1 cellular context compared by ENCODE assay signal in the genomic region with DNA sequence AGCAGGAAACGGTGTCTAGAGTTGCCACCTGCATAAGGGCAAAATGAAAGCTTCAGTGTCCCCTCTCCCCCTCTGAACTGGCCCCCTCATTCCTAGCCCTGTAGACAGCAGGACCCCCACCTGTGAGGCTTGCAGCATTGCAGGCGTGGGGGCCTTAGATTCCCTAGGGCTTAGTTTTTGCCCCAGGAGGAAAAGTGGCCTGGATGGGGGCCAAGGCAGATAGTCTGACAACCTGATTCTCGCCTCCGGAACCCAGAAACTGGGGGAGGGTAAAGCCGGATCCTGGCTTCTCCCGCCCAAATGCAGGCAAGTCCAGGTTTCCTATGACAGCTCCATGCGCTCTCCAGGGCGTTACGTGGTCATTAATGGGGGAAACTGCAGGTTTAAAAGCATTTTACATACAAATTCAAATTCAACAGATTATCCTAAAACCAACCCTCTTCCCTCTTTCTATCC.
TF ChIP-seq lines count a peak whose summit lies in the region.

No MANE protein-coding gene starts in this region.

TF ChIP-seq in HEK293, 187 proteins besides CTCF, POLR2A, EP300 and RAD21 (continued from another document and continues in another):
- TF ChIP-seq, protein P1, sequence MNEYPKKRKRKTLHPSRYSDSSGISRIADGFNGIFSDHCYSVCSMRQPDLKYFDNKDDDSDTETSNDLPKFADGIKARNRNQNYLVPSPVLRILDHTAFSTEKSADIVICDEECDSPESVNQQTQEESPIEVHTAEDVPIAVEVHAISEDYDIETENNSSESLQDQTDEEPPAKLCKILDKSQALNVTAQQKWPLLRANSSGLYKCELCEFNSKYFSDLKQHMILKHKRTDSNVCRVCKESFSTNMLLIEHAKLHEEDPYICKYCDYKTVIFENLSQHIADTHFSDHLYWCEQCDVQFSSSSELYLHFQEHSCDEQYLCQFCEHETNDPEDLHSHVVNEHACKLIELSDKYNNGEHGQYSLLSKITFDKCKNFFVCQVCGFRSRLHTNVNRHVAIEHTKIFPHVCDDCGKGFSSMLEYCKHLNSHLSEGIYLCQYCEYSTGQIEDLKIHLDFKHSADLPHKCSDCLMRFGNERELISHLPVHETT (tag by site-specific recombination; IDR thresholded peaks at IDR 0.05) = no peak
- TF ChIP-seq ZNF747 (tag by site-specific recombination; IDR thresholded peaks at IDR 0.05) = no peak
- TF ChIP-seq ZNF670 (tag by site-specific recombination; IDR thresholded peaks at IDR 0.05; ENCODE audit: low read depth) = no peak
- TF ChIP-seq SCRT1 (tag by site-specific recombination; IDR thresholded peaks at IDR 0.05; ENCODE audit: borderline replicate concordance) = peak; percentile 66; the same call in 1 of the 2 replicates
- TF ChIP-seq, protein P2, sequence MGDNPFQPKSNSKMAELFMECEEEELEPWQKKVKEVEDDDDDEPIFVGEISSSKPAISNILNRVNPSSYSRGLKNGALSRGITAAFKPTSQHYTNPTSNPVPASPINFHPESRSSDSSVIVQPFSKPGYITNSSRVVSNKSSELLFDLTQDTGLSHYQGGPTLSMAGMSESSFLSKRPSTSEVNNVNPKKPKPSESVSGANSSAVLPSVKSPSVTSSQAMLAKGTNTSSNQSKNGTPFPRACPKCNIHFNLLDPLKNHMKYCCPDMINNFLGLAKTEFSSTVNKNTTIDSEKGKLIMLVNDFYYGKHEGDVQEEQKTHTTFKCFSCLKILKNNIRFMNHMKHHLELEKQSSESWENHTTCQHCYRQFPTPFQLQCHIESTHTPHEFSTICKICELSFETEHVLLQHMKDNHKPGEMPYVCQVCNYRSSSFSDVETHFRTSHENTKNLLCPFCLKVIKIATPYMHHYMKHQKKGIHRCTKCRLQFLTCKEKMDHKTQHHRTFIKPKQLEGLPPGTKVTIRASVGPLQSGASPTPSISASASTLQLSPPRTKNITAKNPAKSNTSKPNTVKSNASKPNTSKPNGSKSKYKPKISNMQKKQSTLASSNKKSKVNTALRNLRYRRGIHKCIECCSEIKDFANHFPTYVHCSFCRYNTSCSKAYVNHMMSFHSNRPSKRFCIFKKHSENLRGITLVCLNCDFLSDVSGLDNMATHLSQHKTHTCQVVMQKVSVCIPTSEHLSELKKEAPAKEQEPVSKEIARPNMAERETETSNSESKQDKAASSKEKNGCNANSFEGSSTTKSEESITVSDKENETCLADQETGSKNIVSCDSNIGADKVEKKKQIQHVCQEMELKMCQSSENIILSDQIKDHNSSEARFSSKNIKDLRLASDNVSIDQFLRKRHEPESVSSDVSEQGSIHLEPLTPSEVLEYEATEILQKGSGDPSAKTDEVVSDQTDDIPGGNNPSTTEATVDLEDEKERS (tag by site-specific recombination; IDR thresholded peaks at IDR 0.05) = no peak
- no peak for TF ChIP-seq ZNF2 (tag by site-specific recombination; IDR thresholded peaks at IDR 0.05)
- TF ChIP-seq ZNF292 (tag by site-specific recombination; IDR thresholded peaks at IDR 0.05; ENCODE audit: borderline replicate concordance, low read depth) = no peak
- TF ChIP-seq, protein P3, sequence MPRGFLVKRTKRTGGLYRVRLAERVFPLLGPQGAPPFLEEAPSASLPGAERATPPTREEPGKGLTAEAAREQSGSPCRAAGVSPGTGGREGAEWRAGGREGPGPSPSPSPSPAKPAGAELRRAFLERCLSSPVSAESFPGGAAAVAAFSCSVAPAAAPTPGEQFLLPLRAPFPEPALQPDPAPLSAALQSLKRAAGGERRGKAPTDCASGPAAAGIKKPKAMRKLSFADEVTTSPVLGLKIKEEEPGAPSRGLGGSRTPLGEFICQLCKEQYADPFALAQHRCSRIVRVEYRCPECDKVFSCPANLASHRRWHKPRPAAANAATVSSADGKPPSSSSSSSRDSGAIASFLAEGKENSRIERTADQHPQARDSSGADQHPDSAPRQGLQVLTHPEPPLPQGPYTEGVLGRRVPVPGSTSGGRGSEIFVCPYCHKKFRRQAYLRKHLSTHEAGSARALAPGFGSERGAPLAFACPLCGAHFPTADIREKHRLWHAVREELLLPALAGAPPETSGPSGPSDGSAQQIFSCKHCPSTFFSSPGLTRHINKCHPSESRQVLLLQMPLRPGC (tag by site-specific recombination; IDR thresholded peaks at IDR 0.05) = no peak
- TF ChIP-seq ZNF112 (tag by site-specific recombination; IDR thresholded peaks at IDR 0.05) = no peak
- TF ChIP-seq ZFP37 (tag by site-specific recombination; IDR thresholded peaks at IDR 0.05) = no peak
- TF ChIP-seq ZEB2 (tag by site-specific recombination; IDR thresholded peaks at IDR 0.05) = no peak; the same call in 1 of the 2 replicates
- no peak for TF ChIP-seq ZNF621 (tag by site-specific recombination; IDR thresholded peaks at IDR 0.05)
- TF ChIP-seq ZNF169 (tag by site-specific recombination; IDR thresholded peaks at IDR 0.05) = no peak
- TF ChIP-seq ZNF560 (tag by site-specific recombination; IDR thresholded peaks at IDR 0.05; ENCODE audit: borderline replicate concordance) = no peak
- no peak for TF ChIP-seq ZNF16 (tag by site-specific recombination; IDR thresholded peaks at IDR 0.05; ENCODE audit: low read depth)
- TF ChIP-seq, protein P4, sequence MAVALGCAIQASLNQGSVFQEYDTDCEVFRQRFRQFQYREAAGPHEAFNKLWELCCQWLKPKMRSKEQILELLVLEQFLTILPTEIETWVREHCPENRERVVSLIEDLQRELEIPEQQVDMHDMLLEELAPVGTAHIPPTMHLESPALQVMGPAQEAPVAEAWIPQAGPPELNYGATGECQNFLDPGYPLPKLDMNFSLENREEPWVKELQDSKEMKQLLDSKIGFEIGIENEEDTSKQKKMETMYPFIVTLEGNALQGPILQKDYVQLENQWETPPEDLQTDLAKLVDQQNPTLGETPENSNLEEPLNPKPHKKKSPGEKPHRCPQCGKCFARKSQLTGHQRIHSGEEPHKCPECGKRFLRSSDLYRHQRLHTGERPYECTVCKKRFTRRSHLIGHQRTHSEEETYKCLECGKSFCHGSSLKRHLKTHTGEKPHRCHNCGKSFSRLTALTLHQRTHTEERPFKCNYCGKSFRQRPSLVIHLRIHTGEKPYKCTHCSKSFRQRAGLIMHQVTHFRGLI (tag by site-specific recombination; IDR thresholded peaks at IDR 0.05) = no peak
- TF ChIP-seq ZNF623 (tag by site-specific recombination; IDR thresholded peaks at IDR 0.05) = no peak
- no peak for TF ChIP-seq ZNF239 (tag by site-specific recombination; IDR thresholded peaks at IDR 0.05)
- TF ChIP-seq GLIS1 (tag by site-specific recombination; IDR thresholded peaks at IDR 0.05) = peak; percentile 89
- peak; percentile 30; the same call in 1 of the 2 replicates for TF ChIP-seq KLF10 (tag by site-specific recombination; IDR thresholded peaks at IDR 0.05)
- peak; percentile 98 for TF ChIP-seq ZNF423 (tag by site-specific recombination; IDR thresholded peaks at IDR 0.05)
- no peak for TF ChIP-seq ZNF521 (tag by site-specific recombination; IDR thresholded peaks at IDR 0.05)
- no peak for TF ChIP-seq ZNF664 (tag by site-specific recombination; IDR thresholded peaks at IDR 0.05)
- TF ChIP-seq ZNF37A (tag by site-specific recombination; IDR thresholded peaks at IDR 0.05) = no peak
- TF ChIP-seq ZNF791 (tag by site-specific recombination; IDR thresholded peaks at IDR 0.05) = no peak
- TF ChIP-seq ZNF221 (tag by site-specific recombination; IDR thresholded peaks at IDR 0.05; ENCODE audit: borderline replicate concordance) = no peak
- no peak for TF ChIP-seq ZNF529 (tag by site-specific recombination; IDR thresholded peaks at IDR 0.05; ENCODE audit: insufficient replicate concordance)
- TF ChIP-seq TCF7L2 (IDR thresholded peaks at IDR 0.05; ENCODE audit: borderline replicate concordance, low read depth, low read length) = no peak
- TF ChIP-seq ZNF433 (tag by site-specific recombination; IDR thresholded peaks at IDR 0.05; ENCODE audit: low read depth) = no peak
- TF ChIP-seq, protein P5, sequence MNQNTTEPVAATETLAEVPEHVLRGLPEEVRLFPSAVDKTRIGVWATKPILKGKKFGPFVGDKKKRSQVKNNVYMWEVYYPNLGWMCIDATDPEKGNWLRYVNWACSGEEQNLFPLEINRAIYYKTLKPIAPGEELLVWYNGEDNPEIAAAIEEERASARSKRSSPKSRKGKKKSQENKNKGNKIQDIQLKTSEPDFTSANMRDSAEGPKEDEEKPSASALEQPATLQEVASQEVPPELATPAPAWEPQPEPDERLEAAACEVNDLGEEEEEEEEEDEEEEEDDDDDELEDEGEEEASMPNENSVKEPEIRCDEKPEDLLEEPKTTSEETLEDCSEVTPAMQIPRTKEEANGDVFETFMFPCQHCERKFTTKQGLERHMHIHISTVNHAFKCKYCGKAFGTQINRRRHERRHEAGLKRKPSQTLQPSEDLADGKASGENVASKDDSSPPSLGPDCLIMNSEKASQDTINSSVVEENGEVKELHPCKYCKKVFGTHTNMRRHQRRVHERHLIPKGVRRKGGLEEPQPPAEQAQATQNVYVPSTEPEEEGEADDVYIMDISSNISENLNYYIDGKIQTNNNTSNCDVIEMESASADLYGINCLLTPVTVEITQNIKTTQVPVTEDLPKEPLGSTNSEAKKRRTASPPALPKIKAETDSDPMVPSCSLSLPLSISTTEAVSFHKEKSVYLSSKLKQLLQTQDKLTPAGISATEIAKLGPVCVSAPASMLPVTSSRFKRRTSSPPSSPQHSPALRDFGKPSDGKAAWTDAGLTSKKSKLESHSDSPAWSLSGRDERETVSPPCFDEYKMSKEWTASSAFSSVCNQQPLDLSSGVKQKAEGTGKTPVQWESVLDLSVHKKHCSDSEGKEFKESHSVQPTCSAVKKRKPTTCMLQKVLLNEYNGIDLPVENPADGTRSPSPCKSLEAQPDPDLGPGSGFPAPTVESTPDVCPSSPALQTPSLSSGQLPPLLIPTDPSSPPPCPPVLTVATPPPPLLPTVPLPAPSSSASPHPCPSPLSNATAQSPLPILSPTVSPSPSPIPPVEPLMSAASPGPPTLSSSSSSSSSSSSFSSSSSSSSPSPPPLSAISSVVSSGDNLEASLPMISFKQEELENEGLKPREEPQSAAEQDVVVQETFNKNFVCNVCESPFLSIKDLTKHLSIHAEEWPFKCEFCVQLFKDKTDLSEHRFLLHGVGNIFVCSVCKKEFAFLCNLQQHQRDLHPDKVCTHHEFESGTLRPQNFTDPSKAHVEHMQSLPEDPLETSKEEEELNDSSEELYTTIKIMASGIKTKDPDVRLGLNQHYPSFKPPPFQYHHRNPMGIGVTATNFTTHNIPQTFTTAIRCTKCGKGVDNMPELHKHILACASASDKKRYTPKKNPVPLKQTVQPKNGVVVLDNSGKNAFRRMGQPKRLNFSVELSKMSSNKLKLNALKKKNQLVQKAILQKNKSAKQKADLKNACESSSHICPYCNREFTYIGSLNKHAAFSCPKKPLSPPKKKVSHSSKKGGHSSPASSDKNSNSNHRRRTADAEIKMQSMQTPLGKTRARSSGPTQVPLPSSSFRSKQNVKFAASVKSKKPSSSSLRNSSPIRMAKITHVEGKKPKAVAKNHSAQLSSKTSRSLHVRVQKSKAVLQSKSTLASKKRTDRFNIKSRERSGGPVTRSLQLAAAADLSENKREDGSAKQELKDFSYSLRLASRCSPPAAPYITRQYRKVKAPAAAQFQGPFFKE (tag by site-specific recombination; IDR thresholded peaks at IDR 0.05; ENCODE audit: borderline replicate concordance) = no peak
- no peak for TF ChIP-seq ZNF404 (tag by site-specific recombination; IDR thresholded peaks at IDR 0.05)
- no peak for TF ChIP-seq ZNF626 (tag by site-specific recombination; IDR thresholded peaks at IDR 0.05)
- TF ChIP-seq, protein P6, sequence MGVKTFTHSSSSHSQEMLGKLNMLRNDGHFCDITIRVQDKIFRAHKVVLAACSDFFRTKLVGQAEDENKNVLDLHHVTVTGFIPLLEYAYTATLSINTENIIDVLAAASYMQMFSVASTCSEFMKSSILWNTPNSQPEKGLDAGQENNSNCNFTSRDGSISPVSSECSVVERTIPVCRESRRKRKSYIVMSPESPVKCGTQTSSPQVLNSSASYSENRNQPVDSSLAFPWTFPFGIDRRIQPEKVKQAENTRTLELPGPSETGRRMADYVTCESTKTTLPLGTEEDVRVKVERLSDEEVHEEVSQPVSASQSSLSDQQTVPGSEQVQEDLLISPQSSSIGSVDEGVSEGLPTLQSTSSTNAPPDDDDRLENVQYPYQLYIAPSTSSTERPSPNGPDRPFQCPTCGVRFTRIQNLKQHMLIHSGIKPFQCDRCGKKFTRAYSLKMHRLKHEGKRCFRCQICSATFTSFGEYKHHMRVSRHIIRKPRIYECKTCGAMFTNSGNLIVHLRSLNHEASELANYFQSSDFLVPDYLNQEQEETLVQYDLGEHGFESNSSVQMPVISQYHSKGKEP (tag by site-specific recombination; IDR thresholded peaks at IDR 0.05) = peak; percentile 56; the same call in 1 of the 2 replicates
- TF ChIP-seq ZNF366 (tag by site-specific recombination; conservative IDR thresholded peaks at IDR 0.05) = no peak
- no peak for TF ChIP-seq ZNF549 (tag by site-specific recombination; IDR thresholded peaks at IDR 0.05)
- TF ChIP-seq SCRT2 (tag by site-specific recombination; IDR thresholded peaks at IDR 0.05) = peak; percentile 67
- TF ChIP-seq ZNF132 (tag by site-specific recombination; IDR thresholded peaks at IDR 0.05; ENCODE audit: borderline replicate concordance) = no peak
- TF ChIP-seq ZSCAN23 (tag by site-specific recombination; IDR thresholded peaks at IDR 0.05) = no peak
- no peak for TF ChIP-seq ZNF561 (tag by site-specific recombination; IDR thresholded peaks at IDR 0.05; ENCODE audit: borderline replicate concordance)
- no peak for TF ChIP-seq HOXD13 (CRISPR knock-in tag; IDR thresholded peaks at IDR 0.05; ENCODE audit: borderline replicate concordance)
- TF ChIP-seq KLF7 (tag by site-specific recombination; IDR thresholded peaks at IDR 0.05; ENCODE audit: borderline replicate concordance) = no peak
- TF ChIP-seq ZNF501 (tag by site-specific recombination; IDR thresholded peaks at IDR 0.05) = no peak
- TF ChIP-seq, protein P7, sequence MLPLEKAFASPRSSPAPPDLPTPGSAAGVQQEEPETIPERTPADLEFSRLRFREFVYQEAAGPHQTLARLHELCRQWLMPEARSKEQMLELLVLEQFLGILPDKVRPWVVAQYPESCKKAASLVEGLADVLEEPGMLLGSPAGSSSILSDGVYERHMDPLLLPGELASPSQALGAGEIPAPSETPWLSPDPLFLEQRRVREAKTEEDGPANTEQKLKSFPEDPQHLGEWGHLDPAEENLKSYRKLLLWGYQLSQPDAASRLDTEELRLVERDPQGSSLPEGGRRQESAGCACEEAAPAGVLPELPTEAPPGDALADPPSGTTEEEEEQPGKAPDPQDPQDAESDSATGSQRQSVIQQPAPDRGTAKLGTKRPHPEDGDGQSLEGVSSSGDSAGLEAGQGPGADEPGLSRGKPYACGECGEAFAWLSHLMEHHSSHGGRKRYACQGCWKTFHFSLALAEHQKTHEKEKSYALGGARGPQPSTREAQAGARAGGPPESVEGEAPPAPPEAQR (tag by site-specific recombination; IDR thresholded peaks at IDR 0.05) = no peak
- TF ChIP-seq, protein P8, sequence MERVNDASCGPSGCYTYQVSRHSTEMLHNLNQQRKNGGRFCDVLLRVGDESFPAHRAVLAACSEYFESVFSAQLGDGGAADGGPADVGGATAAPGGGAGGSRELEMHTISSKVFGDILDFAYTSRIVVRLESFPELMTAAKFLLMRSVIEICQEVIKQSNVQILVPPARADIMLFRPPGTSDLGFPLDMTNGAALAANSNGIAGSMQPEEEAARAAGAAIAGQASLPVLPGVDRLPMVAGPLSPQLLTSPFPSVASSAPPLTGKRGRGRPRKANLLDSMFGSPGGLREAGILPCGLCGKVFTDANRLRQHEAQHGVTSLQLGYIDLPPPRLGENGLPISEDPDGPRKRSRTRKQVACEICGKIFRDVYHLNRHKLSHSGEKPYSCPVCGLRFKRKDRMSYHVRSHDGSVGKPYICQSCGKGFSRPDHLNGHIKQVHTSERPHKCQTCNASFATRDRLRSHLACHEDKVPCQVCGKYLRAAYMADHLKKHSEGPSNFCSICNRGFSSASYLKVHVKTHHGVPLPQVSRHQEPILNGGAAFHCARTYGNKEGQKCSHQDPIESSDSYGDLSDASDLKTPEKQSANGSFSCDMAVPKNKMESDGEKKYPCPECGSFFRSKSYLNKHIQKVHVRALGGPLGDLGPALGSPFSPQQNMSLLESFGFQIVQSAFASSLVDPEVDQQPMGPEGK (tag by site-specific recombination; IDR thresholded peaks at IDR 0.05) = peak; percentile 85; the same call in 1 of the 2 replicates
